ENCODE assay signal across 8 cellular contexts in genomic region chr15:67134577-67135492, GRCh38.
A peak's percentile ranks its signal among the peaks of the same experiment; 100 is the strongest.
DNase-seq lines count a peak whose midpoint lies in the region; ATAC-seq and TF ChIP-seq lines count a peak whose summit lies in the region.

No MANE protein-coding gene starts in this region.

- intact Hi-C loops in activated CD4-positive, alpha-beta T cell treated with anti-CD3 and anti-CD28 coated beads, Interleukin-2, amount 10 ng/mL, durations not matched to agents 24 days and 14 days (cut with micrococcal nuclease), result loop anchor here (1.0 to 5.0 kb wide), 5 partner anchors 14 to 50 kb away; no protein-coding TSS in a partner anchor
- intact Hi-C loops in lower lobe of right lung (cut with DNase I), result no loop called here

- H3K9me3 Mint-ChIP-seq in activated CD4-positive, alpha-beta T cell treated with anti-CD3 and anti-CD28 coated beads, Interleukin-2, amount 10 ng/mL, durations not matched to agents 24 days and 14 days, result no peaks in the 10 kb centered on the region
- H3K9me3 Mint-ChIP-seq in activated naive CD8-positive, alpha-beta T cell treated with anti-CD3 and anti-CD28 coated beads, Interleukin-2, amount 50 U/mL, for 24 hours, result no peaks in the 10 kb centered on the region

- DNase-seq in activated CD4-positive, alpha-beta T cell treated with anti-CD3 and anti-CD28 coated beads, Interleukin-2, amount 10 ng/mL, durations not matched to agents 24 days and 14 days, result peak; percentile 55
- DNase-seq in activated CD4-positive, alpha-beta T cell treated with anti-CD3 and anti-CD28 coated beads, Interleukin-2, amount 50 U/mL, for 1 hour, result no peak
- no peak for DNase-seq in activated naive CD8-positive, alpha-beta T cell treated with anti-CD3 and anti-CD28 coated beads, Interleukin-2, amount 50 U/mL, for 24 hours
- DNase-seq in lower lobe of right lung, result no peak
- DNase-seq in tibial nerve (ENCODE audit: low spot score in 2 of 2), result no peak
- no peak for DNase-seq in NCI-H2107 (lab: John Stamatoyannopoulos, UW)
- DNase-seq in DMS79 treated with DMSO at 0.1 percent for 48 hours (lab: John Stamatoyannopoulos, UW), result no peak

- H3K4me3 ChIP-seq in lower lobe of right lung, result no peak overlapping the region
- no peak overlapping the region for H3K4me3 ChIP-seq in tibial nerve

- H3K4me1 Mint-ChIP-seq in activated CD4-positive, alpha-beta T cell treated with anti-CD3 and anti-CD28 coated beads, Interleukin-2, amount 10 ng/mL, durations not matched to agents 24 days and 14 days, result peaks cover 80% of the 10 kb centered on the region
- H3K4me1 Mint-ChIP-seq in activated naive CD8-positive, alpha-beta T cell treated with anti-CD3 and anti-CD28 coated beads, Interleukin-2, amount 50 U/mL, for 24 hours, result peaks cover 90% of the 10 kb centered on the region

- H3K27ac ChIP-seq in lower lobe of right lung (peak overlapping the region; percentile 79), tibial nerve (peak overlapping the region; percentile 44 to 82 (median 76))

- TF ChIP-seq POLR2A in tibial nerve (IDR thresholded peaks at IDR 0.05), result no peak

- TF ChIP-seq CTCF in lower lobe of right lung (IDR thresholded peaks at IDR 0.05), result no peak
- no peak for TF ChIP-seq CTCF in tibial nerve (IDR thresholded peaks at IDR 0.05)

- H3K4me1 ChIP-seq in lower lobe of right lung (peaks cover 85% of the 10 kb centered on the region), tibial nerve (peaks cover 0 to 93% (median 56%) of the 10 kb centered on the region in 4 donors)

- H3K9me3 ChIP-seq in lower lobe of right lung, result no peaks in the 10 kb centered on the region
- H3K9me3 ChIP-seq in tibial nerve, result no peaks in the 10 kb centered on the region

- 40 to 43% methylated on average over 10 of the region's 10 CpGs for WGBS in tibial nerve, 2 donors

- peaks cover 22% of the 10 kb centered on the region for H3K36me3 Mint-ChIP-seq in activated CD4-positive, alpha-beta T cell treated with anti-CD3 and anti-CD28 coated beads, Interleukin-2, amount 10 ng/mL, durations not matched to agents 24 days and 14 days (ENCODE audit: low read depth)
- no peaks in the 10 kb centered on the region for H3K36me3 Mint-ChIP-seq in activated naive CD8-positive, alpha-beta T cell treated with anti-CD3 and anti-CD28 coated beads, Interleukin-2, amount 50 U/mL, for 24 hours (ENCODE audit: low read depth)

- TF ChIP-seq EP300 in tibial nerve (IDR thresholded peaks at IDR 0.05), result no peak

- no peaks in the 10 kb centered on the region for H3K27me3 ChIP-seq in lower lobe of right lung (ENCODE audit: low read depth)
- no peaks in the 10 kb centered on the region for H3K27me3 ChIP-seq in tibial nerve

- ATAC-seq in activated naive CD8-positive, alpha-beta T cell treated with anti-CD3 and anti-CD28 coated beads, Interleukin-2, amount 50 U/mL, for 24 hours, result no peak
- peak; percentile 68 to 69 for ATAC-seq in lower lobe of right lung
- no peak for ATAC-seq in GM19455 (IDR thresholded peaks at IDR 0.05; ENCODE audit: unreplicated experiment)

- H3K36me3 ChIP-seq in lower lobe of right lung, result no peaks in the 10 kb centered on the region
- no peaks in the 10 kb centered on the region for H3K36me3 ChIP-seq in tibial nerve

- no peaks in the 10 kb centered on the region for H3K27me3 Mint-ChIP-seq in activated CD4-positive, alpha-beta T cell treated with anti-CD3 and anti-CD28 coated beads, Interleukin-2, amount 10 ng/mL, durations not matched to agents 24 days and 14 days
- H3K27me3 Mint-ChIP-seq in activated naive CD8-positive, alpha-beta T cell treated with anti-CD3 and anti-CD28 coated beads, Interleukin-2, amount 50 U/mL, for 24 hours, result no peaks in the 10 kb centered on the region

- H3K27ac Mint-ChIP-seq in activated CD4-positive, alpha-beta T cell treated with anti-CD3 and anti-CD28 coated beads, Interleukin-2, amount 10 ng/mL, durations not matched to agents 24 days and 14 days, result peak overlapping the region; percentile 92
- peak overlapping the region; percentile 92 for H3K27ac Mint-ChIP-seq in activated naive CD8-positive, alpha-beta T cell treated with anti-CD3 and anti-CD28 coated beads, Interleukin-2, amount 50 U/mL, for 24 hours

- H3K4me3 Mint-ChIP-seq in activated CD4-positive, alpha-beta T cell treated with anti-CD3 and anti-CD28 coated beads, Interleukin-2, amount 10 ng/mL, durations not matched to agents 24 days and 14 days, result peak overlapping the region; percentile 80
- H3K4me3 Mint-ChIP-seq in activated naive CD8-positive, alpha-beta T cell treated with anti-CD3 and anti-CD28 coated beads, Interleukin-2, amount 50 U/mL, for 24 hours, result peak overlapping the region; percentile 73

Comparison
In these comparisons a context has a peak if more than half of its experiments do, and no peak if none do; other contexts are left out.
1. ATAC-seq: peak in lower lobe of right lung (2 of 2); none in activated naive CD8-positive, alpha-beta T cell treated with anti-CD3 and anti-CD28 coated beads, Interleukin-2, amount 50 U/mL, for 24 hours (single experiment) and GM19455 (single experiment).